33 cellular contexts compared by ENCODE assay signal in genomic region chr7:52711951-52712350, GRCh38.
"Had no signal": no experiment of that assay in that cellular context is flagged by ENCODE, and none has a peak within 500 bp of the region (broad histone marks: within the 10 kb centered on the region; RNA-seq: fewer than 3 reads in every experiment).

No MANE protein-coding gene starts in this region.

- ATAC-seq: activated CD8-positive, alpha-beta memory T cell treated with anti-CD3 and anti-CD28 coated beads, Interleukin-2, amount 10 ng/mL, durations not matched to agents 7 days and 5 days; activated naive CD8-positive, alpha-beta T cell treated with anti-CD3 and anti-CD28 coated beads, Interleukin-2, amount 50 U/mL, for 24 hours had no signal

- H3K9me3 ChIP-seq: SJCRH30 had no signal

- H3K36me3 ChIP-seq: SJCRH30, WERI-Rb-1 had no signal

- H3K27ac ChIP-seq: SJCRH30, SK-N-MC, WERI-Rb-1 had no signal

- DNase-seq: activated CD4-positive, alpha-beta memory T cell treated with anti-CD3 and anti-CD28 coated beads, Interleukin-2, amount 10 ng/mL, durations not matched to agents 7 days and 5 days; activated CD4-positive, alpha-beta T cell treated with anti-CD3 and anti-CD28 coated beads for 1 hour; activated CD4-positive, alpha-beta T cell treated with anti-CD3 and anti-CD28 coated beads for 48 hours; activated CD4-positive, CD25-positive, alpha-beta regulatory T cell; activated CD8-positive, alpha-beta memory T cell treated with anti-CD3 and anti-CD28 coated beads for 24 hours; activated CD8-positive, alpha-beta memory T cell treated with anti-CD3 and anti-CD28 coated beads, Interleukin-2, amount 10 ng/mL, durations not matched to agents 7 days and 5 days; activated CD8-positive, alpha-beta memory T cell treated with anti-CD3 and anti-CD28 coated beads, Interleukin-2, amount 50 U/mL, for 48 hours; activated effector memory CD4-positive, alpha-beta T cell treated with Interleukin-2 at 50 U/mL for 16 hours; activated naive CD4-positive, alpha-beta T cell treated with anti-CD3 and anti-CD28 coated beads, Interleukin-2, amount 10 ng/mL, durations not matched to agents 7 days and 5 days; activated naive CD8-positive, alpha-beta T cell treated with anti-CD3 and anti-CD28 coated beads, Interleukin-2, amount 50 U/mL, for 24 hours; activated T-cell treated with anti-CD3 and anti-CD28 coated beads, Interleukin-2, amount 50 U/mL, for 48 hours; anterior cingulate cortex; caudate nucleus; cerebellar nuclear complex; cortex of kidney; NCI-H1092 treated with DMSO at 0.1 percent for 48 hours; NCI-H1417; NCI-H146; NCI-H187; NCI-H2029 treated with DMSO at 0.1 percent for 48 hours; NCI-H2107; NCI-H2171 treated with DMSO at 0.1 percent for 48 hours; NCI-H2227 treated with DMSO at 0.1 percent for 48 hours; NCI-H446 treated with DMSO at 0.1 percent for 48 hours; NCI-H524; NCI-H69; NCI-H82; OCI-M1; SHP77; SJCRH30; T1000; WERI-Rb-1 had no signal

- H3K4me3 ChIP-seq: SJCRH30, SK-N-MC had no signal

- H3K4me1 ChIP-seq: SJCRH30 had no signal

- H3K27me3 ChIP-seq: SJCRH30 had no signal
